ENCODE assay signal across 25 cellular contexts in genomic region chr11:92423133-92423532, GRCh38.
"Had no signal": no experiment of that assay in that cellular context is flagged by ENCODE, and none has a peak within 500 bp of the region (broad histone marks: within the 10 kb centered on the region; RNA-seq: fewer than 3 reads in every experiment).

No MANE protein-coding gene starts in this region.

- H3K27ac ChIP-seq: heart right ventricle, left lung, neutrophil, ovary, right lobe of liver, thyroid gland, upper lobe of left lung, vagina had no signal

- ATAC-seq: effector memory CD8-positive, alpha-beta T cell; heart right ventricle; left lung; right lobe of liver; stimulated activated memory B cell treated with anti-CD40 and anti-IgM and Interleukin-4, amounts not matched to agents 10 μg/mL and 1 μg/mL and 100 μg/mL, for 72 hours; stimulated activated naive CD8-positive, alpha-beta T cell treated with anti-CD3 and anti-CD28 coated beads, Interleukin-15, amount 100 ng/mL, for 72 hours had no signal

- DNase-seq: activated B cell treated with CpG ODN at 0.5 μM for 24 hours; activated effector memory CD4-positive, alpha-beta T cell treated with Interleukin-2 at 50 U/mL for 16 hours; activated naive CD4-positive, alpha-beta T cell treated with Interleukin-2 at 50 U/mL for 16 hours; activated naive CD8-positive, alpha-beta T cell treated with anti-CD3 and anti-CD28 coated beads for 36 hours; caudate nucleus; cortex of kidney; effector memory CD8-positive, alpha-beta T cell; erythroblast; foreskin melanocyte; heart right ventricle; kidney glomerular epithelial cell; left lung; ovary; right lobe of liver; stimulated activated CD4-positive, alpha-beta T cell treated with anti-CD3 and anti-CD28 coated beads, Interleukin-1b, Interleukin-23, amount 100 ng/mL, for 48 hours; stimulated activated CD4-positive, alpha-beta T cell treated with anti-CD3 and anti-CD28 coated beads, Interleukin-4, amount 100 ng/mL, for 4 hours; stimulated activated CD8-positive, alpha-beta memory T cell treated with anti-CD3 and anti-CD28 coated beads, Interleukin-4, amount 100 ng/mL, for 48 hours; stimulated activated naive CD8-positive, alpha-beta T cell treated with anti-CD3 and anti-CD28 coated beads, Interleukin-15, amount 100 ng/mL, for 72 hours; thyroid gland; upper lobe of left lung had no signal

- H3K9me3 ChIP-seq: ascending aorta, neutrophil, ovary, right lobe of liver, thyroid gland, upper lobe of left lung, vagina had no signal

- H3K27me3 ChIP-seq: ascending aorta, heart right ventricle, left lung, neutrophil, ovary, right lobe of liver, thyroid gland, upper lobe of left lung, vagina had no signal

- H3K4me2 ChIP-seq: smooth muscle cell had no signal

- H3K4me1 ChIP-seq: ascending aorta, heart right ventricle, left lung, right lobe of liver, thyroid gland, upper lobe of left lung, vagina had no signal

- H3K36me3 ChIP-seq: ascending aorta, heart right ventricle, left lung, neutrophil, ovary, right lobe of liver, thyroid gland, upper lobe of left lung, vagina had no signal

- H3K4me3 ChIP-seq: ascending aorta, heart right ventricle, left lung, ovary, right lobe of liver, smooth muscle cell, thyroid gland, upper lobe of left lung, vagina had no signal
